8 cellular contexts compared by ENCODE assay signal in genomic region chr9:97502222-97502983, GRCh38. TPM values are rescaled to one million over a fixed set of nuclear protein-coding genes. Genes with fewer than 3 reads are reported as not detected.
A peak's percentile ranks its signal among the peaks of the same experiment; 100 is the strongest.
DNase-seq lines count a peak whose midpoint lies in the region; ATAC-seq and TF ChIP-seq lines count a peak whose summit lies in the region.

No MANE protein-coding gene starts in this region.

- no peak overlapping the region for H2AFZ ChIP-seq in osteoblast (ENCODE audit: low read length)

- H3K27me3 ChIP-seq in foreskin keratinocyte (peaks cover 79% of the 10 kb centered on the region), osteoblast (ENCODE audit: insufficient read depth, low read length) (peaks cover 68% of the 10 kb centered on the region)

- no peaks in the 10 kb centered on the region for H3K9me3 ChIP-seq in osteoblast (ENCODE audit: low read depth, low read length)

- H3K4me1 ChIP-seq in foreskin keratinocyte = no peaks in the 10 kb centered on the region
- H3K4me1 ChIP-seq in osteoblast (ENCODE audit: insufficient read depth, low read length) = no peaks in the 10 kb centered on the region

- ATAC-seq in foreskin keratinocyte = peak; percentile 15
- no peak for ATAC-seq in GM18858 (IDR thresholded peaks at IDR 0.05; ENCODE audit: unreplicated experiment)

- H3K4me2 ChIP-seq in osteoblast (ENCODE audit: insufficient read depth, low read length) = peak overlapping the region; percentile 65

- H3K27ac ChIP-seq in foreskin keratinocyte = no peak overlapping the region
- no peak overlapping the region for H3K27ac ChIP-seq in osteoblast (ENCODE audit: low read depth, low read length)

- H3K79me2 ChIP-seq in osteoblast (ENCODE audit: insufficient read depth, low read length) = no peaks in the 10 kb centered on the region

- H3K4me3 ChIP-seq in WI38 (ENCODE audit: low read depth, low read length) = peak overlapping the region; percentile 70
- H3K4me3 ChIP-seq in osteoblast (ENCODE audit: insufficient read depth, low read length) = no peak overlapping the region

- peak; percentile 13 for DNase-seq in stimulated activated CD4-positive, alpha-beta T cell treated with anti-CD3 and anti-CD28 coated beads, Interleukin-15, amount 100 ng/mL, for 24 hours
- no peak for DNase-seq in stimulated activated CD4-positive, alpha-beta T cell treated with anti-CD3 and anti-CD28 coated beads, Interleukin-1b, Interleukin-23, amount 100 ng/mL, for 48 hours
- peak in 1 of 2 donors; percentile 23 for DNase-seq in foreskin keratinocyte
- DNase-seq in osteoblast (ENCODE audit: insufficient read length, low spot score, missing footprints) = peak; percentile 87
- DNase-seq in AG08395 (ENCODE audit: low spot score) = no peak
- no peak for DNase-seq in midbrain (lab: John Stamatoyannopoulos, UW)

- H3K36me3 ChIP-seq in osteoblast (ENCODE audit: insufficient read depth, low read length) = no peaks in the 10 kb centered on the region

- H4K20me1 ChIP-seq in osteoblast (ENCODE audit: insufficient read depth, low read length) = peaks cover 3% of the 10 kb centered on the region

- TF ChIP-seq CTCF in WI38 (IDR thresholded peaks at IDR 0.05; ENCODE audit: low read depth, low read length) = no peak
- no peak for TF ChIP-seq CTCF in foreskin keratinocyte (conservative IDR thresholded peaks at IDR 0.05)
- no peak for TF ChIP-seq CTCF in osteoblast (IDR thresholded peaks at IDR 0.05; ENCODE audit: extremely low read depth, low read depth, low read length)

RNA-seq across cellular contexts. Expression of gene TMOD1, which starts 0.9 kb away (rescaled TPM):
- total RNA-seq in foreskin keratinocyte (not detected in 2 replicates), osteoblast (not detected in 2 replicates)
- not detected in 2 replicates for polyA plus RNA-seq in foreskin keratinocyte

Comparison
In these comparisons a context has a peak if more than half of its experiments do, and no peak if none do; other contexts are left out.
1. DNase-seq: peak in stimulated activated CD4-positive, alpha-beta T cell treated with anti-CD3 and anti-CD28 coated beads, Interleukin-15, amount 100 ng/mL, for 24 hours (single experiment) and osteoblast (single experiment); none in stimulated activated CD4-positive, alpha-beta T cell treated with anti-CD3 and anti-CD28 coated beads, Interleukin-1b, Interleukin-23, amount 100 ng/mL, for 48 hours (single experiment), AG08395 (single experiment) and midbrain (single experiment).